In genomic region chr15:49361370-49361769, GRCh38 we compare ENCODE assay signal across 31 cellular contexts.
"Had no signal": no experiment of that assay in that cellular context is flagged by ENCODE, and none has a peak within 500 bp of the region (broad histone marks: within the 10 kb centered on the region; RNA-seq: fewer than 3 reads in every experiment).

No MANE protein-coding gene starts in this region.

- ATAC-seq: activated CD4-positive, CD25-positive, alpha-beta regulatory T cell treated with anti-CD3 and anti-CD28 coated beads, Interleukin-2, amount 50 U/mL, for 24 hours; activated CD8-positive, alpha-beta memory T cell treated with anti-CD3 and anti-CD28 coated beads, Interleukin-2, amount 10 ng/mL, durations not matched to agents 7 days and 5 days; activated CD8-positive, alpha-beta T cell treated with anti-CD3 and anti-CD28 coated beads, Interleukin-2, amount 10 ng/mL, durations not matched to agents 7 days and 5 days; activated naive CD8-positive, alpha-beta T cell treated with anti-CD3 and anti-CD28 coated beads, Interleukin-2, amount 50 U/mL, for 24 hours; T-helper 17 cell had no signal

- DNase-seq: activated B cell treated with CpG ODN at 0.5 μM for 24 hours; activated CD4-positive, alpha-beta T cell treated with anti-CD3 and anti-CD28 coated beads for 48 hours; activated CD4-positive, alpha-beta T cell treated with anti-CD3 and anti-CD28 coated beads, Interleukin-2, amount 50 U/mL, for 1 hour; activated CD4-positive, alpha-beta T cell treated with anti-CD3 and anti-CD28 coated beads, Interleukin-2, amount 50 U/mL, for 48 hours; activated CD8-positive, alpha-beta memory T cell treated with anti-CD3 and anti-CD28 coated beads, Interleukin-2, amount 10 ng/mL, durations not matched to agents 7 days and 5 days; activated CD8-positive, alpha-beta memory T cell treated with anti-CD3 and anti-CD28 coated beads, Interleukin-2, amount 50 U/mL, for 4 hours; activated CD8-positive, alpha-beta T cell treated with anti-CD3 and anti-CD28 coated beads, Interleukin-2, amount 10 ng/mL, durations not matched to agents 7 days and 5 days; activated effector memory CD4-positive, alpha-beta T cell treated with anti-CD3 and anti-CD28 coated beads, Interleukin-2, amount 50 U/mL, for 16 hours; activated naive CD4-positive, alpha-beta T cell treated with anti-CD3 and anti-CD28 coated beads for 36 hours; activated naive CD8-positive, alpha-beta T cell treated with anti-CD3 and anti-CD28 coated beads for 36 hours; activated naive CD8-positive, alpha-beta T cell treated with anti-CD3 and anti-CD28 coated beads, Interleukin-2, amount 50 U/mL, for 24 hours; activated T-cell treated with anti-CD3 and anti-CD28 coated beads, Interleukin-2, amount 50 U/mL, for 1 hour; activated T-cell treated with anti-CD3 and anti-CD28 coated beads, Interleukin-2, amount 50 U/mL, for 48 hours; adrenal gland; amygdala; aorta; central memory CD4-positive, alpha-beta T cell; cerebellar nuclear complex; colonic mucosa; effector memory CD4-positive, alpha-beta T cell; endodermal cell; erythroblast; head of caudate nucleus; T-helper 1 cell; T-helper 17 cell; T1000; WERI-Rb-1 had no signal

- H3K4me3 ChIP-seq: adrenal gland, breast epithelium, cardiac muscle cell, colonic mucosa, esophagus muscularis mucosa had no signal
